22 cellular contexts compared by ENCODE assay signal in genomic region chr1:153272186-153272585, GRCh38. TPM values are rescaled to one million over a fixed set of nuclear protein-coding genes. Genes with fewer than 3 reads are reported as not detected.
"Had no signal": no experiment of that assay in that cellular context is flagged by ENCODE, and none has a peak within 500 bp of the region (broad histone marks: within the 10 kb centered on the region; RNA-seq: fewer than 3 reads in every experiment).

No MANE protein-coding gene starts in this region.

- H3K27ac ChIP-seq: SJSA1, SK-N-MC had no signal

- H3K4me1 ChIP-seq: SJSA1 had no signal

- H3K4me3 ChIP-seq: MG63, SJSA1, SK-N-MC had no signal

- DNase-seq: IMR-90, Karpas-422, KG1, MG63, NCI-H1092, NCI-H1105 treated with DMSO at 0.1 percent for 48 hours, NCI-H1417 treated with DMSO at 0.1 percent for 48 hours, NCI-H146, NCI-H1694 treated with DMSO at 0.1 percent for 48 hours, NCI-H1930, NCI-H2081, NCI-H2107, NCI-H2227 treated with DMSO at 0.1 percent for 48 hours, NCI-H526 treated with DMSO at 0.1 percent for 48 hours, NCI-H748 treated with DMSO at 0.1 percent for 48 hours, Right ventricle myocardium superior, RPMI8226, SIG-M5 had no signal

- H3K9me3 ChIP-seq: MG63, SJSA1 had no signal

- H3K36me3 ChIP-seq: MG63, SJSA1 had no signal

RNA-seq across cellular contexts. Expression of gene LORICRIN, which starts 12.7 kb away (rescaled TPM):
- total RNA-seq: HT-29, IMR-90, NCI-H460, Right ventricle myocardium superior, SJSA1 had no signal

RNA-seq across cellular contexts. Expression of gene PGLYRP3, which starts 40.6 kb away (rescaled TPM):
- total RNA-seq: HT-29, IMR-90, NCI-H460, Right ventricle myocardium superior, SJSA1 had no signal

RNA-seq across cellular contexts. Expression of gene PRR9, which starts 54.8 kb away (rescaled TPM):
- total RNA-seq: HT-29, IMR-90, NCI-H460, Right ventricle myocardium superior, SJSA1 had no signal
